In genomic region chr6:26596579-26597388, GRCh38 we compare ENCODE assay signal across 1 cellular context.
TF ChIP-seq lines count a peak whose summit lies in the region.

Gene ABT1, plus strand, starts transcription at chr6:26596953. Its CDS starts 30 bp downstream, at chr6:26596983.

TF ChIP-seq in HEK293, 187 proteins besides CTCF, POLR2A, EP300 and RAD21 (continued from another document and continues in another):
- TF ChIP-seq ZBTB11 (tag by site-specific recombination; conservative IDR thresholded peaks at IDR 0.05; ENCODE audit: low read depth) (peak; percentile 81), ZNF830 (tag by site-specific recombination; IDR thresholded peaks at IDR 0.05; ENCODE audit: low read depth) (no peak), ZNF335 (tag by site-specific recombination; conservative IDR thresholded peaks at IDR 0.05) (peak; percentile 73), HOXD13 (CRISPR knock-in tag; IDR thresholded peaks at IDR 0.05; ENCODE audit: borderline replicate concordance) (peak; percentile 88), ZNF416 (tag by site-specific recombination; IDR thresholded peaks at IDR 0.05) (no peak), PRDM1 (tag by site-specific recombination; IDR thresholded peaks at IDR 0.05) (peak; percentile 90), ZNF391 (tag by site-specific recombination; IDR thresholded peaks at IDR 0.05; ENCODE audit: borderline replicate concordance, low read depth) (peak; percentile 35), ZSCAN23 (tag by site-specific recombination; IDR thresholded peaks at IDR 0.05) (0 out of 2 replicates have a peak, but pooled peaks have one; percentile 49), PRDM10 (tag by site-specific recombination; IDR thresholded peaks at IDR 0.05) (peak; percentile 88), ZNF223 (tag by site-specific recombination; IDR thresholded peaks at IDR 0.05) (no peak), SP3 (tag by site-specific recombination; IDR thresholded peaks at IDR 0.05) (peak; percentile 98), ZNF626 (tag by site-specific recombination; IDR thresholded peaks at IDR 0.05) (no peak), ZNF2 (tag by site-specific recombination; IDR thresholded peaks at IDR 0.05) (peak; percentile 80), ZNF639 (tag by site-specific recombination; IDR thresholded peaks at IDR 0.05) (peak; percentile 91; the same call in 1 of the 2 replicates), ZNF629 (tag by site-specific recombination; IDR thresholded peaks at IDR 0.05) (peak; percentile 87), ZBTB26 (tag by site-specific recombination; optimal IDR thresholded peaks at IDR 0.05) (peak; percentile 51), ZNF140 (tag by site-specific recombination; IDR thresholded peaks at IDR 0.05) (no peak), ZBTB17 (tag by site-specific recombination; IDR thresholded peaks at IDR 0.05) (peak; percentile 100), ZNF518A (tag by site-specific recombination; conservative IDR thresholded peaks at IDR 0.05; ENCODE audit: low read depth) (peak; percentile 55), YY2 (tag by site-specific recombination; IDR thresholded peaks at IDR 0.05) (peak; percentile 94), SP2 (tag by site-specific recombination; IDR thresholded peaks at IDR 0.05) (peak; percentile 99), ZSCAN4 (tag by site-specific recombination; IDR thresholded peaks at IDR 0.05) (no peak), ZBTB21 (tag by site-specific recombination; IDR thresholded peaks at IDR 0.05) (peak; percentile 66; the same call in 1 of the 2 replicates), KLF1 (tag by site-specific recombination; IDR thresholded peaks at IDR 0.05) (peak; percentile 59)
- TF ChIP-seq, protein P1, sequence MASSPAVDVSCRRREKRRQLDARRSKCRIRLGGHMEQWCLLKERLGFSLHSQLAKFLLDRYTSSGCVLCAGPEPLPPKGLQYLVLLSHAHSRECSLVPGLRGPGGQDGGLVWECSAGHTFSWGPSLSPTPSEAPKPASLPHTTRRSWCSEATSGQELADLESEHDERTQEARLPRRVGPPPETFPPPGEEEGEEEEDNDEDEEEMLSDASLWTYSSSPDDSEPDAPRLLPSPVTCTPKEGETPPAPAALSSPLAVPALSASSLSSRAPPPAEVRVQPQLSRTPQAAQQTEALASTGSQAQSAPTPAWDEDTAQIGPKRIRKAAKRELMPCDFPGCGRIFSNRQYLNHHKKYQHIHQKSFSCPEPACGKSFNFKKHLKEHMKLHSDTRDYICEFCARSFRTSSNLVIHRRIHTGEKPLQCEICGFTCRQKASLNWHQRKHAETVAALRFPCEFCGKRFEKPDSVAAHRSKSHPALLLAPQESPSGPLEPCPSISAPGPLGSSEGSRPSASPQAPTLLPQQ (tag by site-specific recombination; IDR thresholded peaks at IDR 0.05) = peak; percentile 85
- TF ChIP-seq, protein P2, sequence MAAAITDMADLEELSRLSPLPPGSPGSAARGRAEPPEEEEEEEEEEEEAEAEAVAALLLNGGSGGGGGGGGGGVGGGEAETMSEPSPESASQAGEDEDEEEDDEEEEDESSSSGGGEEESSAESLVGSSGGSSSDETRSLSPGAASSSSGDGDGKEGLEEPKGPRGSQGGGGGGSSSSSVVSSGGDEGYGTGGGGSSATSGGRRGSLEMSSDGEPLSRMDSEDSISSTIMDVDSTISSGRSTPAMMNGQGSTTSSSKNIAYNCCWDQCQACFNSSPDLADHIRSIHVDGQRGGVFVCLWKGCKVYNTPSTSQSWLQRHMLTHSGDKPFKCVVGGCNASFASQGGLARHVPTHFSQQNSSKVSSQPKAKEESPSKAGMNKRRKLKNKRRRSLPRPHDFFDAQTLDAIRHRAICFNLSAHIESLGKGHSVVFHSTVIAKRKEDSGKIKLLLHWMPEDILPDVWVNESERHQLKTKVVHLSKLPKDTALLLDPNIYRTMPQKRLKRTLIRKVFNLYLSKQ (tag by site-specific recombination; IDR thresholded peaks at IDR 0.05; ENCODE audit: borderline replicate concordance) = no peak
- TF ChIP-seq, protein P3, sequence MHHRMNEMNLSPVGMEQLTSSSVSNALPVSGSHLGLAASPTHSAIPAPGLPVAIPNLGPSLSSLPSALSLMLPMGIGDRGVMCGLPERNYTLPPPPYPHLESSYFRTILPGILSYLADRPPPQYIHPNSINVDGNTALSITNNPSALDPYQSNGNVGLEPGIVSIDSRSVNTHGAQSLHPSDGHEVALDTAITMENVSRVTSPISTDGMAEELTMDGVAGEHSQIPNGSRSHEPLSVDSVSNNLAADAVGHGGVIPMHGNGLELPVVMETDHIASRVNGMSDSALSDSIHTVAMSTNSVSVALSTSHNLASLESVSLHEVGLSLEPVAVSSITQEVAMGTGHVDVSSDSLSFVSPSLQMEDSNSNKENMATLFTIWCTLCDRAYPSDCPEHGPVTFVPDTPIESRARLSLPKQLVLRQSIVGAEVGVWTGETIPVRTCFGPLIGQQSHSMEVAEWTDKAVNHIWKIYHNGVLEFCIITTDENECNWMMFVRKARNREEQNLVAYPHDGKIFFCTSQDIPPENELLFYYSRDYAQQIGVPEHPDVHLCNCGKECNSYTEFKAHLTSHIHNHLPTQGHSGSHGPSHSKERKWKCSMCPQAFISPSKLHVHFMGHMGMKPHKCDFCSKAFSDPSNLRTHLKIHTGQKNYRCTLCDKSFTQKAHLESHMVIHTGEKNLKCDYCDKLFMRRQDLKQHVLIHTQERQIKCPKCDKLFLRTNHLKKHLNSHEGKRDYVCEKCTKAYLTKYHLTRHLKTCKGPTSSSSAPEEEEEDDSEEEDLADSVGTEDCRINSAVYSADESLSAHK (tag by site-specific recombination; IDR thresholded peaks at IDR 0.05) = no peak
- TF ChIP-seq, protein P4, sequence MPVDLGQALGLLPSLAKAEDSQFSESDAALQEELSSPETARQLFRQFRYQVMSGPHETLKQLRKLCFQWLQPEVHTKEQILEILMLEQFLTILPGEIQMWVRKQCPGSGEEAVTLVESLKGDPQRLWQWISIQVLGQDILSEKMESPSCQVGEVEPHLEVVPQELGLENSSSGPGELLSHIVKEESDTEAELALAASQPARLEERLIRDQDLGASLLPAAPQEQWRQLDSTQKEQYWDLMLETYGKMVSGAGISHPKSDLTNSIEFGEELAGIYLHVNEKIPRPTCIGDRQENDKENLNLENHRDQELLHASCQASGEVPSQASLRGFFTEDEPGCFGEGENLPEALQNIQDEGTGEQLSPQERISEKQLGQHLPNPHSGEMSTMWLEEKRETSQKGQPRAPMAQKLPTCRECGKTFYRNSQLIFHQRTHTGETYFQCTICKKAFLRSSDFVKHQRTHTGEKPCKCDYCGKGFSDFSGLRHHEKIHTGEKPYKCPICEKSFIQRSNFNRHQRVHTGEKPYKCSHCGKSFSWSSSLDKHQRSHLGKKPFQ (tag by site-specific recombination; IDR thresholded peaks at IDR 0.05) = no peak; the same call in 1 of the 2 replicates
